ENCODE assay signal across 21 cellular contexts in the genomic region with DNA sequence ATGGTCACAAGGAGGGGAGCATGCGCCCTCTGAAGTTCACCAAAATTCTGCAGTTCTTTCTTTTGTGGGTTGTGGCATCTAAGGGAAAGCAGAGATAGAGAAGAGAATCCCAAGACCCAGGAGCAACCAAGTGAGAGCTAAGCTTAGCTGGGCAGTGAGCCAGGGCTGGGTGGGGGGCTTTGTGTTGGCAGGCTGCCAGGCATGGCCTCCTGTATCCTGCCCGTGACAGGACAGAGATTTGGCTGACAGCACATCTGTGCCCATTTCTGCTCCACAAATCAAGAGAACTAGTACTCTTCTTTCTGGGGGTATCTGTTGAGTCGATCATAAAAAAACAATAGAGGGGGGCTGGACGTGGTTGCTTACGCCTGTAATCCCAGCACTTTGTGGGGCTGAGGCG.
DNase-seq lines count a peak whose midpoint lies in the region; ATAC-seq, FAIRE-seq and TF ChIP-seq lines count a peak whose summit lies in the region.
"Had no signal": no experiment of that assay in that cellular context is flagged by ENCODE, and none has a peak within 500 bp of the region (broad histone marks: within the 10 kb centered on the region; RNA-seq: fewer than 3 reads in every experiment).

No MANE protein-coding gene starts in this region.

- TF ChIP-seq RAD21 in HepG2 (CRISPR knock-in tag; IDR thresholded peaks at IDR 0.05), result no peak

- H3K4me1 ChIP-seq in HepG2 (ENCODE audit: insufficient read depth, low read length), result no peaks in the 10 kb centered on the region
- no peaks in the 10 kb centered on the region for H3K4me1 ChIP-seq in right lobe of liver
- H3K4me1 ChIP-seq: A549; BLaER1 treated with 17β-estradiol and CSF1 and Interleukin-3, amounts not matched to agents 10 nM and 100 nM; Caco-2 had no signal

- H3K4me2 ChIP-seq in HepG2 (ENCODE audit: low read depth, low read length), result no peak overlapping the region
- H3K4me2 ChIP-seq: A549; BLaER1 treated with 17β-estradiol and CSF1 and Interleukin-3, amounts not matched to agents 10 nM and 100 nM had no signal

- WGBS in HepG2 (ENCODE audit: low lambda C conversion rate), result 84% methylated on average over 6 of the region's 6 CpGs
- WGBS in right lobe of liver (ENCODE audit: insufficient coverage, low coverage, low lambda C conversion rate, missing lambda C conversion rate), result 90% methylated on average over 4 of the region's 6 CpGs

- no peak overlapping the region for H3K9ac ChIP-seq in HepG2 (ENCODE audit: insufficient read depth, low read depth, low read length)
- H3K9ac ChIP-seq: BLaER1 treated with 17β-estradiol and CSF1 and Interleukin-3, amounts not matched to agents 10 nM and 100 nM had no signal

- TF ChIP-seq EP300 in HepG2 (IDR thresholded peaks at IDR 0.05; ENCODE audit: low read depth in 2 of 2, low read length in 2 of 2) (no peak), HepG2 (CRISPR knock-in tag; IDR thresholded peaks at IDR 0.05; ENCODE audit: borderline replicate concordance) (no peak)

- POLR2A ChIA-PET in HepG2 (lab: Yijun Ruan, JAX), result no interaction called here

- BruUV-seq in HepG2 (replicated peaks; lab: Mats Ljungman, UMichigan), result no TSS peak

- in situ Hi-C loops in HepG2 (cut with HindIII; ENCODE audit: extremely low pct_ligation_motif_present, low pct_unique_long_range_greater_than_20kb), result no loop called here

- H2AFZ ChIP-seq in HepG2 (ENCODE audit: low read length), result no peak overlapping the region

- FAIRE-seq in HepG2 (lab: Jason Lieb, UNC), result no peak
- FAIRE-seq: A549, D721Med, GM12878, GM19239, H1 had no signal

- H3K36me3 ChIP-seq in HepG2 (replicated peaks in 1 of 2; ENCODE audit: control insufficient read depth in 1 of 2, insufficient read depth in 2 of 2, low read length in 2 of 2), result no peaks in the 10 kb centered on the region
- H3K36me3 ChIP-seq in right lobe of liver, result no peaks in the 10 kb centered on the region
- H3K36me3 ChIP-seq: BLaER1 treated with 17β-estradiol and CSF1 and Interleukin-3, amounts not matched to agents 10 nM and 100 nM had no signal

- ATAC-seq in HepG2 (no peak), right lobe of liver (no peak), HG03520 (IDR thresholded peaks at IDR 0.05; ENCODE audit: unreplicated experiment) (no peak)
- ATAC-seq: A549, GM12878 had no signal

- H3K9me3 ChIP-seq in HepG2 (ENCODE audit: low read length), result no peaks in the 10 kb centered on the region
- H3K9me3 ChIP-seq in right lobe of liver, result no peaks in the 10 kb centered on the region
- H3K9me3 ChIP-seq: A549, Caco-2 had no signal

- TF ChIP-seq CTCF in HepG2 (CRISPR knock-in tag; IDR thresholded peaks at IDR 0.05) (no peak), right lobe of liver (IDR thresholded peaks at IDR 0.05) (no peak)

- no peak overlapping the region for H3K27ac ChIP-seq in HepG2 (ENCODE audit: extremely low read length, insufficient read depth, low read length)
- H3K27ac ChIP-seq in right lobe of liver, result no peak overlapping the region
- H3K27ac ChIP-seq: 22Rv1; A549; BLaER1 treated with 17β-estradiol and CSF1 and Interleukin-3, amounts not matched to agents 10 nM and 100 nM had no signal

- DNase-seq in DMS 273 (lab: John Stamatoyannopoulos, UW; ENCODE audit: unreplicated experiment) (peak; percentile 23), DMS 273 treated with DMSO at 0.1 percent for 48 hours (lab: John Stamatoyannopoulos, UW) (no peak), HepG2 (ENCODE audit: low spot score) (no peak), right lobe of liver (no peak), NCI-H82 (lab: John Stamatoyannopoulos, UW) (peak; percentile 87), retina (peak; percentile 5), kidney tubule cell (ENCODE audit: low spot score) (no peak)
- DNase-seq: Caco-2; CD4-positive, CD25-positive, alpha-beta regulatory T cell; CD8-positive, alpha-beta memory T cell; DMS79 treated with DMSO at 0.1 percent for 48 hours; GF-D8; H9 had no signal

- no peak for TF ChIP-seq POLR2A in HepG2 (IDR thresholded peaks at IDR 0.05; ENCODE audit: insufficient read depth in 1 of 2, low read depth in 2 of 2, low read length in 2 of 2)
- TF ChIP-seq POLR2A in right lobe of liver (IDR thresholded peaks at IDR 0.05), result no peak

- H3K27me3 ChIP-seq in HepG2 (ENCODE audit: control insufficient read depth in 1 of 2, insufficient read depth in 2 of 2, low read length in 2 of 2) (no peaks in the 10 kb centered on the region), right lobe of liver (no peaks in the 10 kb centered on the region)
- H3K27me3 ChIP-seq: BLaER1 treated with 17β-estradiol and CSF1 and Interleukin-3, amounts not matched to agents 10 nM and 100 nM had no signal

- H3K79me2 ChIP-seq in HepG2 (ENCODE audit: insufficient read depth, low read length), result no peaks in the 10 kb centered on the region

- no peaks in the 10 kb centered on the region for H4K20me1 ChIP-seq in HepG2 (ENCODE audit: insufficient read depth, low read length)
- H4K20me1 ChIP-seq: BLaER1 treated with 17β-estradiol and CSF1 and Interleukin-3, amounts not matched to agents 10 nM and 100 nM had no signal

- intact Hi-C loops in HepG2 (cut with micrococcal nuclease; ENCODE audit: unreplicated experiment) (no loop called here), right lobe of liver (cut with DNase I) (no loop called here)

- H3K4me3 ChIP-seq in HepG2 (replicated peaks in 1 of 3; ENCODE audit: insufficient read depth in 1 of 3, low read depth in 2 of 3, low read length in 3 of 3) (no peak overlapping the region), right lobe of liver (no peak overlapping the region)
- H3K4me3 ChIP-seq: A549; BLaER1 treated with 17β-estradiol and CSF1 and Interleukin-3, amounts not matched to agents 10 nM and 100 nM; GM12878 had no signal

- CTCF ChIA-PET in HepG2 (lab: Yijun Ruan, JAX; ENCODE audit: low intra/inter-chr PET ratio, low total read pairs), result no interaction called here

TF ChIP-seq in HepG2, 621 proteins besides CTCF, POLR2A, EP300 and RAD21:
- TF ChIP-seq LCORL (IDR thresholded peaks at IDR 0.05) (peak; percentile 42; the same call in 1 of the 2 replicates), LCORL (CRISPR knock-in tag; IDR thresholded peaks at IDR 0.05) (no peak), SRF (IDR thresholded peaks at IDR 0.05; ENCODE audit: low read depth, low read length) (no peak)

Comparison
In these comparisons a context has a peak if more than half of its experiments do, and no peak if none do; other contexts are left out.
1. DNase-seq: peak in DMS 273 (single experiment), NCI-H82 (single experiment) and retina (single experiment); none in DMS 273 treated with DMSO at 0.1 percent for 48 hours (single experiment), HepG2 (single experiment), right lobe of liver (0 of 3) and kidney tubule cell (single experiment).